Comparison of ENCODE assay signal across 15 cellular contexts in the genomic region with DNA sequence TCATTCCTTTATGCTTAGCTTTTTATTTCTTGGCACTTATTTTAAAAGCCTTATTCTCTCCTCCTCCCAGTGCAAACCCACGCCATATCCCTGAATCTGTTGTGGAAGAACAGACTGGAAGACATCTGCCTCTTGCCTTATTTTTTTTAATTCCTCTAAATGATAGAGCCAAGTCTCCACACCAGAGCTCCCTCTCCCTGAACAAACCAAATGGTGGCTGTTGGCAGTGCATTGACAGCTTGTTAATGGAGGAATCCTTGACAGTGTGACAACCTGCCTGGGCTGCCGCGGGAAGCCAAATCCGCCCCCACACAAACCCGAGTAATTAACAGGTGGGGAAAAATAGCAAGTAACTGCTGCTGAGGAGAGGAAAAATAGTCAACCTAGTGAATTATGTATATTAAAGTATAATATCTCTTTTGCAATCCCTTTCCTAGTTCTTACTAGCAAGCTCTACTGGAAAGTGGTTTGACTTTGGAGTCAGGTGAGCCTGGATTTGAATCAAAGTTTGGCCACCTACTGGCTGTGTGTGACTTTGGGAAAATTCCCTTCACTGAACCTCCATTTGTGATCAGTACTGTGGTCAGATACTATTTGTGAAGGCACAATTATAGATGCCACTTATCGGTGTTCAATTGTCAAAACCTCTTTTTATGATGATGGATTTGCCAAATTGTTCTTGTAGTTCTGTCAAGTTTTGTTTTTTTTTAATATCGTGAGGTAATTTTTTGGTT.
DNase-seq lines count a peak whose midpoint lies in the region; ATAC-seq and TF ChIP-seq lines count a peak whose summit lies in the region.
"Had no signal": no experiment of that assay in that cellular context is flagged by ENCODE, and none has a peak within 500 bp of the region (broad histone marks: within the 10 kb centered on the region; RNA-seq: fewer than 3 reads in every experiment).

No MANE protein-coding gene starts in this region.

- H3K4me1 ChIP-seq in gastroesophageal sphincter: peaks cover 0 to 5% (median 0%) of the 10 kb centered on the region in 3 donors
- H3K4me1 ChIP-seq: tibial artery had no signal

- H3K27me3 ChIP-seq in gastroesophageal sphincter: no peaks in the 10 kb centered on the region
- H3K27me3 ChIP-seq: tibial artery had no signal

- H3K9me3 ChIP-seq in gastroesophageal sphincter: no peaks in the 10 kb centered on the region
- H3K9me3 ChIP-seq: tibial artery had no signal

- intact Hi-C loops in posterior vena cava (cut with DNase I): no loop called here

- no peak for TF ChIP-seq EP300 in gastroesophageal sphincter (IDR thresholded peaks at IDR 0.05)

- 35 to 51% methylated on average over 4 to 6 of the region's 7 CpGs for WGBS in gastroesophageal sphincter (ENCODE audit: low coverage in 1 of 2), 2 donors

- ATAC-seq in gastroesophageal sphincter: peak; percentile 19
- no peak for ATAC-seq in GM21737 (IDR thresholded peaks at IDR 0.05; ENCODE audit: unreplicated experiment)

- H3K36me3 ChIP-seq in gastroesophageal sphincter: no peaks in the 10 kb centered on the region
- H3K36me3 ChIP-seq: tibial artery had no signal

- TF ChIP-seq CTCF in GM12873 (IDR thresholded peaks at IDR 0.05; ENCODE audit: insufficient read depth, low read depth, low read length, missing control alignments): peak; percentile 9
- peak in 3 of 4 experiments; percentile 19 to 41 (median 30) for TF ChIP-seq CTCF in gastroesophageal sphincter (IDR thresholded peaks at IDR 0.05)

- no peak overlapping the region for H3K27ac ChIP-seq in gastroesophageal sphincter
- H3K27ac ChIP-seq: tibial artery had no signal

- no peak for TF ChIP-seq POLR2A in gastroesophageal sphincter (IDR thresholded peaks at IDR 0.05)

- peak; percentile 59 for DNase-seq in NCI-H524 treated with DMSO at 0.1 percent for 48 hours (lab: John Stamatoyannopoulos, UW)
- DNase-seq in nucleus accumbens (lab: John Stamatoyannopoulos, UW): peak in 30 of 56 donors; percentile 2 to 64 (median 8)
- no peak for DNase-seq in NK-92 treated with Interleukin-12 subunit alpha and Interleukin-12 subunit beta, amount 100 ng/mL, for 24 hours (lab: John Stamatoyannopoulos, UW)
- no peak for DNase-seq in foreskin melanocyte
- no peak for DNase-seq in posterior vena cava (ENCODE audit: low spot score)
- DNase-seq: activated gamma-delta T cell; effector CD8-positive, alpha-beta T cell; foreskin fibroblast; immature natural killer cell; NCI-H2107; retina; tibial artery had no signal

- H3K4me3 ChIP-seq in gastroesophageal sphincter: no peak overlapping the region
- H3K4me3 ChIP-seq: tibial artery had no signal

Comparison
In these comparisons a context has a peak if more than half of its experiments do, and no peak if none do; other contexts are left out.
1. DNase-seq: peak in NCI-H524 treated with DMSO at 0.1 percent for 48 hours (single experiment) and nucleus accumbens (30 of 56); none in NK-92 treated with Interleukin-12 subunit alpha and Interleukin-12 subunit beta, amount 100 ng/mL, for 24 hours (single experiment), foreskin melanocyte (single experiment) and posterior vena cava (single experiment).